Comparison of ENCODE assay signal across 9 cellular contexts in the genomic region with DNA sequence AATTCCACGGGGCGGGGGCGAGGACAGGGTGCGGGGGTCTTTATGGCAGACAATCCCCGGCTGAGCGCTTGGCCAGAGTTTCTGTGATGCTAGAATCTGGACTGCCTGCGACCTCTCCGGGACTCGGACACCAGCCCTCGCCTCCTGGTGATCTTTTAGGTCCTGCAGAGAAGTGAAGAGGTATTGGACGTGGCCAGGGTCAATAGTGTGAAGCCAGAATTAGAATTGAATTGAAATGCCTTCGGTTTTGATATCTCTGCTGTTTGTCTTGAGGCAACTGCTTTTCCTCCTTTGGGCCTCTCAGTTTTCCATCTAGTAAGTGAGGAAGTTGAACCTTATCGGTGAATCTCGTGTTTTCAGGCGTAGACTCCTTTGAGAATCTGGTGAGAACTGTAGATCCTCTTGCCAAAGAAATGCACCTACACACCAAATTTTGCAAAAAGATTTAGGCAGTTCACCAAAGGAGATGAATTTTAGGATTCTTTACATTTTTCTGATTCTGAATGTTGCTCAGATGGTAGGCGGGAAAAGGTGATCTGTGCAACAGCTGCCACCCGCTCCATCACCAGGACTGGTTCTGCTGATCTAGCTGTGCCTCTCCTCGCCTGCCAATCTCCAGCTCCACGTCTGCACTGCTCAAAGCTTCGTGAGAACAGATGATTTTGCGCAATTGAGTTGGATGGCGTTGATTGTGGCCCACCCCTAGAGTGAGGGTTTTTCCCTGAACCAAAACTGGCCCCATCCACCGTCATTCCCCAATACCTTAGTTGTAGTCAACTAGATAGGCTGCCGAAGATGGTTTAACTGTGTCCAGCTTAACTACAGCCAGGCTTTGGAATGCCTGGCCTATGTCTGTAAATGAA. TPM values are rescaled to one million over a fixed set of nuclear protein-coding genes. Genes with fewer than 3 reads are reported as not detected.
DNase-seq lines count a peak whose midpoint lies in the region; ATAC-seq, FAIRE-seq and TF ChIP-seq lines count a peak whose summit lies in the region.
"Had no signal": no experiment of that assay in that cellular context is flagged by ENCODE, and none has a peak within 500 bp of the region (broad histone marks: within the 10 kb centered on the region; RNA-seq: fewer than 3 reads in every experiment).

No MANE protein-coding gene starts in this region.

- peaks cover 59% of the 10 kb centered on the region for H3K79me2 ChIP-seq in GM23248 (ENCODE audit: insufficient read depth)
- H3K79me2 ChIP-seq in H1 (ENCODE audit: control insufficient read depth in 1 of 2, insufficient read depth in 2 of 2, low read length in 2 of 2) = peaks cover 11 to 44% of the 10 kb centered on the region in 2 experiments

- peak overlapping the region; percentile 93 for H3K27ac ChIP-seq in CD8-positive, alpha-beta T cell (ENCODE audit: low read depth, low read length)
- H3K27ac ChIP-seq in GM23248 = peak overlapping the region; percentile 92
- peak overlapping the region; percentile 60 for H3K27ac ChIP-seq in SJSA1
- H3K27ac ChIP-seq in H1 (ENCODE audit: low read depth, low read length) = peak overlapping the region; percentile 79

- TF ChIP-seq POLR2A in H1 (IDR thresholded peaks at IDR 0.05; ENCODE audit: control extremely low read depth in 1 of 2, low read depth in 2 of 2, low read length in 2 of 2) = no peak

- no peaks in the 10 kb centered on the region for H3K9me3 Mint-ChIP-seq in CD8-positive, alpha-beta T cell
- H3K9me3 Mint-ChIP-seq in naive thymus-derived CD8-positive, alpha-beta T cell = no peaks in the 10 kb centered on the region

- H4K5ac ChIP-seq in H1 (ENCODE audit: insufficient read length, low read depth, low read length) = no peak overlapping the region

- no peak for TF ChIP-seq EP300 in H1 (IDR thresholded peaks at IDR 0.05; ENCODE audit: borderline replicate concordance in 1 of 2, low read depth in 2 of 2, low read length in 2 of 2)

- H2BK120ac ChIP-seq in H1 (replicated peaks; ENCODE audit: low read depth, low read length) = no peak overlapping the region

- H3K9ac ChIP-seq in GM23248 = peak overlapping the region; percentile 94
- H3K9ac ChIP-seq in H1 (replicated peaks in 1 of 4; ENCODE audit: extremely low read depth in 1 of 4, low read depth in 3 of 4, low read length in 3 of 4) = peak overlapping the region; percentile 64 to 85 (median 68)

- no peak overlapping the region for H3K4ac ChIP-seq in H1 (replicated peaks; ENCODE audit: insufficient read length, low read depth, low read length)

- H3K79me1 ChIP-seq in H1 (ENCODE audit: low read depth, low read length) = peaks cover 5% of the 10 kb centered on the region

- no peak overlapping the region for H2AK5ac ChIP-seq in H1 (ENCODE audit: low read depth, low read length)

- peaks cover 74% of the 10 kb centered on the region for H3K4me1 Mint-ChIP-seq in CD8-positive, alpha-beta T cell (ENCODE audit: low read depth)
- H3K4me1 Mint-ChIP-seq in naive thymus-derived CD8-positive, alpha-beta T cell = peaks cover 42 to 78% (median 71%) of the 10 kb centered on the region in 4 donors

- H4K8ac ChIP-seq in H1 (ENCODE audit: extremely low read depth, insufficient read depth, low read length) = peak overlapping the region; percentile 93

- H2AFZ ChIP-seq in GM23248 = peak overlapping the region; percentile 77
- H2AFZ ChIP-seq in H1 (ENCODE audit: low read length) = peak overlapping the region; percentile 1; the same call in 1 of the 2 replicates

- 1% methylated on average over 24 of the region's 24 CpGs for WGBS in GM23248 (ENCODE audit: low coverage in 1 of 2, low lambda C conversion rate in 2 of 2, missing lambda C conversion rate in 2 of 2), 2 experiments
- WGBS in H1 (ENCODE audit: extremely low coverage in 1 of 2, insufficient coverage in 1 of 2, insufficient read length in 1 of 2, insufficient replicate concordance in 2 of 2, low coverage in 1 of 2, low lambda C conversion rate in 2 of 2, missing lambda C conversion rate in 1 of 2), 2 experiments = 20% methylated on average over 24 of the region's 24 CpGs; no CpG with 5 or more reads in 1 of the 2 experiments

- H3K4me3 Mint-ChIP-seq in CD8-positive, alpha-beta T cell = peak overlapping the region; percentile 96
- peak overlapping the region; percentile 92 to 99 (median 96) for H3K4me3 Mint-ChIP-seq in naive thymus-derived CD8-positive, alpha-beta T cell

- POLR2A ChIA-PET in CD8-positive, alpha-beta T cell (lab: Charles Lee) = interaction anchor here (4.2 kb wide), 1 partner anchor 100 kb away, joined by 32 read pairs; the partner anchor contains the start of gene FITM2
- POLR2A ChIA-PET in H1 (lab: Charles Lee; ENCODE audit: partially characterized antibody) = interaction anchor here (0.6 to 1.2 kb wide), 2 partner anchors 10 to 13 kb away, joined by 3 read pairs; no protein-coding TSS in a partner anchor
- POLR2A ChIA-PET in naive thymus-derived CD8-positive, alpha-beta T cell (lab: Charles Lee) = interaction anchor here (1.5 to 9.9 kb wide), 3 partner anchors 100 to 400 kb away, joined by 4 to 145 read pairs (median 7); partner anchors contain the start of gene FITM2

- H3F3A ChIP-seq in GM23248 (ENCODE audit: insufficient read depth) = peaks cover 36% of the 10 kb centered on the region

- no peak overlapping the region; the same call in 1 of the 2 replicates for H2BK12ac ChIP-seq in H1 (ENCODE audit: low read depth, low read length)

- H3K4me1 ChIP-seq in CD8-positive, alpha-beta T cell (ENCODE audit: insufficient read depth, low read length) = peaks cover 43% of the 10 kb centered on the region
- H3K4me1 ChIP-seq in GM23248 (ENCODE audit: insufficient read depth) = peaks cover 33% of the 10 kb centered on the region
- H3K4me1 ChIP-seq in SJSA1 (replicated peaks) = peaks cover 31% of the 10 kb centered on the region
- peaks cover 1 to 6% (median 5%) of the 10 kb centered on the region in 4 experiments for H3K4me1 ChIP-seq in H1 (replicated peaks in 1 of 4; ENCODE audit: control insufficient read depth in 3 of 4, insufficient read depth in 4 of 4, low read length in 3 of 4)

- H3K9me2 ChIP-seq in GM23248 (ENCODE audit: insufficient read depth) = no peaks in the 10 kb centered on the region

- no peak for TF ChIP-seq CTCF in CD8-positive, alpha-beta T cell (IDR thresholded peaks at IDR 0.05)
- no peak for TF ChIP-seq CTCF in H1 (IDR thresholded peaks at IDR 0.05; ENCODE audit: control extremely low read depth in 1 of 3, insufficient read depth in 1 of 3, low read depth in 1 of 3, low read length in 3 of 3)

- H4K20me1 ChIP-seq in GM23248 (ENCODE audit: insufficient read depth) (no peaks in the 10 kb centered on the region), H1 (replicated peaks in 1 of 2; ENCODE audit: control insufficient read depth in 1 of 2, insufficient read depth in 2 of 2, low read length in 2 of 2) (peaks cover 4 to 6% of the 10 kb centered on the region in 2 experiments)

- no peak for FAIRE-seq in H1 (lab: Jason Lieb, UNC)

- H3K27ac Mint-ChIP-seq in CD8-positive, alpha-beta T cell = peak overlapping the region; percentile 99
- H3K27ac Mint-ChIP-seq in naive thymus-derived CD8-positive, alpha-beta T cell = peak overlapping the region; percentile 97 to 100 (median 99)

- peaks cover 35% of the 10 kb centered on the region for H3K36me3 Mint-ChIP-seq in CD8-positive, alpha-beta T cell
- H3K36me3 Mint-ChIP-seq in naive thymus-derived CD8-positive, alpha-beta T cell = peaks cover 3 to 24% (median 6%) of the 10 kb centered on the region in 3 donors

- H3K56ac ChIP-seq in H1 (replicated peaks; ENCODE audit: insufficient read length, low read depth, low read length) = no peak overlapping the region

- no peak for TF ChIP-seq RAD21 in H1 (IDR thresholded peaks at IDR 0.05 in 1 of 2, conservative IDR thresholded peaks at IDR 0.05 in 1 of 2; ENCODE audit: low read depth in 2 of 2, low read length in 2 of 2)

- no peak overlapping the region for H4K91ac ChIP-seq in H1 (replicated peaks; ENCODE audit: insufficient read length, low read length)

- DNase-seq in CD8-positive, alpha-beta T cell = no peak
- DNase-seq in GM23248 = peak; percentile 80
- no peak for DNase-seq in SJSA1 (ENCODE audit: low read depth in 1 of 2, low spot score in 2 of 2)
- DNase-seq in H1 (ENCODE audit: low read depth in 1 of 2, low spot score in 2 of 2) = no peak
- DNase-seq in naive thymus-derived CD8-positive, alpha-beta T cell = peak in 4 of 10 donors; percentile 30 to 34 (median 32)
- no peak for DNase-seq in cerebellar nuclear complex (lab: John Stamatoyannopoulos, UW)
- DNase-seq in NCI-H524 treated with DMSO at 0.1 percent for 48 hours (lab: John Stamatoyannopoulos, UW) = no peak
- DNase-seq in NK-92 treated with Interleukin-12 subunit alpha and Interleukin-12 subunit beta, amount 100 ng/mL, for 24 hours (lab: John Stamatoyannopoulos, UW) = no peak

- 0 out of 2 replicates have a peak overlapping the region, but pooled peaks have one; percentile 22 for H2BK15ac ChIP-seq in H1 (ENCODE audit: low read length)

- no peaks in the 10 kb centered on the region for H3K27me3 Mint-ChIP-seq in CD8-positive, alpha-beta T cell (ENCODE audit: low read depth)
- peaks cover 0 to 2% (median 0%) of the 10 kb centered on the region in 5 donors for H3K27me3 Mint-ChIP-seq in naive thymus-derived CD8-positive, alpha-beta T cell

- no peak overlapping the region for H3K14ac ChIP-seq in H1 (ENCODE audit: insufficient read length)

- peak overlapping the region; percentile 80 for H2BK5ac ChIP-seq in H1 (ENCODE audit: low read depth, low read length)

- H3K4me2 ChIP-seq in GM23248 (ENCODE audit: unreplicated experiment) (peak overlapping the region; percentile 80), H1 (ENCODE audit: insufficient read depth in 1 of 2, low read depth in 2 of 2, low read length in 2 of 2) (peak overlapping the region; percentile 88 to 95)

- CTCF ChIA-PET in CD8-positive, alpha-beta T cell (lab: Charles Lee) = interaction anchor here (1.1 to 14.9 kb wide), 6 partner anchors 21 to 656 kb away, joined by 3 to 596 read pairs (median 8); partner anchors contain the start of gene FITM2
- CTCF ChIA-PET in H1 (lab: Charles Lee; ENCODE audit: partially characterized antibody) = interaction anchor here (0.8 to 11.2 kb wide), 8 partner anchors 9 to 178 kb away, joined by 3 to 153 read pairs (median 5); partner anchors contain the start of gene FITM2

- H2BK20ac ChIP-seq in H1 (ENCODE audit: low read length) = no peak overlapping the region

- H3K4me3 ChIP-seq in CD8-positive, alpha-beta T cell (ENCODE audit: low read depth, low read length) = peak overlapping the region; percentile 74
- H3K4me3 ChIP-seq in GM23248 = peak overlapping the region; percentile 97
- H3K4me3 ChIP-seq in SJSA1 = peak overlapping the region; percentile 89
- peak overlapping the region; percentile 87 to 99 (median 97) for H3K4me3 ChIP-seq in H1 (ENCODE audit: extremely low read depth in 1 of 4, insufficient read depth in 2 of 4, low read depth in 3 of 4, low read length in 4 of 4)

- in situ Hi-C loops in GM23248 (cut with MboI) = loop anchor here (25.0 kb wide), 1 partner anchor 401 kb away; no protein-coding TSS in a partner anchor

- H3K36me3 ChIP-seq in CD8-positive, alpha-beta T cell (ENCODE audit: insufficient read depth, low read length) = no peaks in the 10 kb centered on the region
- H3K36me3 ChIP-seq in GM23248 (ENCODE audit: low read depth) (peaks cover 2% of the 10 kb centered on the region; the same call in 1 of the 2 replicates), SJSA1 (peaks cover 14% of the 10 kb centered on the region), H1 (ENCODE audit: control insufficient read depth in 2 of 4, insufficient read depth in 4 of 4, low read length in 3 of 4) (no peaks in the 10 kb centered on the region; a peak in 1 of 8 replicates)

- H3K23me2 ChIP-seq in H1 (ENCODE audit: low read depth, low read length) = peaks cover 8% of the 10 kb centered on the region

- intact Hi-C loops in CD8-positive, alpha-beta T cell (cut with DNase I, micrococcal nuclease) = loop anchor here (1.0 to 10.0 kb wide), 12 partner anchors 100 to 1763 kb away; partner anchors contain the start of genes SERINC3 (in 2 of the 2), TTPAL (in 2 of the 2), ADA (in 1 of the 2) and FITM2 (in 1 of the 2)

- no peaks in the 10 kb centered on the region for H3K27me3 ChIP-seq in CD8-positive, alpha-beta T cell (ENCODE audit: insufficient read depth, low read length)
- H3K27me3 ChIP-seq in GM23248 (replicated peaks; ENCODE audit: insufficient read depth) = no peaks in the 10 kb centered on the region
- H3K27me3 ChIP-seq in SJSA1 (replicated peaks) = no peaks in the 10 kb centered on the region
- H3K27me3 ChIP-seq in H1 (replicated peaks in 1 of 4; ENCODE audit: control insufficient read depth in 3 of 4, extremely low read depth in 1 of 4, insufficient read depth in 3 of 4, low read length in 3 of 4) = no peaks in the 10 kb centered on the region

- ATAC-seq in CD8-positive, alpha-beta T cell = no peak
- ATAC-seq in naive thymus-derived CD8-positive, alpha-beta T cell = no peak

- no peak overlapping the region; the same call in 1 of the 2 replicates for H3K18ac ChIP-seq in H1 (ENCODE audit: extremely low read depth, low read length)

- no peaks in the 10 kb centered on the region for H3K9me3 ChIP-seq in CD8-positive, alpha-beta T cell (ENCODE audit: low read length)
- H3K9me3 ChIP-seq in GM23248 (ENCODE audit: low read depth) (no peaks in the 10 kb centered on the region), SJSA1 (replicated peaks) (no peaks in the 10 kb centered on the region), H1 (ENCODE audit: insufficient read depth in 2 of 2, low read depth in 1 of 2, low read length in 1 of 2) (no peaks in the 10 kb centered on the region)

- no peak overlapping the region for H3K23ac ChIP-seq in H1 (ENCODE audit: insufficient read length)

RNA-seq across cellular contexts. Expression of gene OSER1, which starts 0.8 kb away (rescaled TPM):
- total RNA-seq in CD8-positive, alpha-beta T cell = 100 to 1,000 TPM; 201 to 204 TPM
- total RNA-seq in GM23248 (2014; rRNA removed; shearing (Covaris generic)) = 29.5 and 36.2 TPM in 2 replicates
- polyA plus RNA-seq in GM23248 (2016; fragmentation: Nextera tagmentation; extraction: Ambion mirVana) (43.8 and 45.1 TPM in 2 replicates), H1 (2011; rRNA removed) (13.9 and 24.5 TPM in 2 replicates)
- 33.8 and 58.7 TPM in 2 replicates for total RNA-seq in SJSA1 (2014; rRNA removed; shearing (Covaris generic))
- 31.6 and 31.8 TPM in 2 replicates for total RNA-seq in H1 (2021; fragmentation: NEBNext Ultra II Directional; extraction: Animal tissue kit (Norgen Biotek cat#: 25700))
- 24.7 TPM for polyA plus RNA-seq in H1 (2011; cell fraction: cytosol; rRNA removed)
- 18.7 TPM for polyA plus RNA-seq in H1 (2011; cell fraction: nucleus; rRNA removed)
- 25.9 to 30.5 TPM (median 28.5 TPM) in 4 replicates for polyA plus RNA-seq in H1 (2012, experiment 1 of 2)
- polyA plus RNA-seq in H1 (2012, experiment 2 of 2) = 12.5 TPM
- 19.9 TPM for polyA plus RNA-seq in H1 (2013, experiment 1 of 2)
- polyA plus RNA-seq in H1 (2013, experiment 2 of 2) = 18.5 TPM
- polyA minus RNA-seq in H1 (2011; rRNA and poly(A)+ RNA removed) = 45.8 and 49.1 TPM in 2 replicates
- polyA minus RNA-seq in H1 (2011; cell fraction: cytosol; rRNA and poly(A)+ RNA removed) = 18.6 TPM
- polyA minus RNA-seq in H1 (2011; cell fraction: nucleus; rRNA and poly(A)+ RNA removed) = 16.0 TPM
- total RNA-seq in naive thymus-derived CD8-positive, alpha-beta T cell = 10 to 100 TPM; 46.4 to 47.3 TPM
- polyA plus RNA-seq in naive thymus-derived CD8-positive, alpha-beta T cell = 10 to 100 TPM; 27.7 to 38.8 (median 37.7) TPM

RNA-seq across cellular contexts. Expression of gene JPH2, which starts 24.4 kb away (rescaled TPM):
- not detected for total RNA-seq in CD8-positive, alpha-beta T cell
- total RNA-seq in GM23248 (2014; rRNA removed; shearing (Covaris generic)) = 7.8 and 9.7 TPM in 2 replicates
- polyA plus RNA-seq in GM23248 (2016; fragmentation: Nextera tagmentation; extraction: Ambion mirVana) (1.6 and 1.8 TPM in 2 replicates), H1 (2011; rRNA removed) (0.59 and 0.83 TPM in 2 replicates)
- total RNA-seq in SJSA1 (2014; rRNA removed; shearing (Covaris generic)) = 19.1 and 21.7 TPM in 2 replicates
- total RNA-seq in H1 (2021; fragmentation: NEBNext Ultra II Directional; extraction: Animal tissue kit (Norgen Biotek cat#: 25700)) = 1.3 and 1.5 TPM in 2 replicates
- polyA plus RNA-seq in H1 (2011; cell fraction: cytosol; rRNA removed) = 0.85 TPM
- 1.3 TPM for polyA plus RNA-seq in H1 (2011; cell fraction: nucleus; rRNA removed)
- 0.54 to 1.0 TPM (median 0.76 TPM) in 4 replicates for polyA plus RNA-seq in H1 (2012, experiment 1 of 2)
- polyA plus RNA-seq in H1 (2012, experiment 2 of 2) = 0.39 TPM
- polyA plus RNA-seq in H1 (2013, experiment 1 of 2) = 0.43 TPM
- polyA plus RNA-seq in H1 (2013, experiment 2 of 2) = 0.39 TPM
- polyA minus RNA-seq in H1 (2011; rRNA and poly(A)+ RNA removed) = 0.83 and 0.91 TPM in 2 replicates
- 1.0 TPM for polyA minus RNA-seq in H1 (2011; cell fraction: cytosol; rRNA and poly(A)+ RNA removed)
- 1.6 TPM for polyA minus RNA-seq in H1 (2011; cell fraction: nucleus; rRNA and poly(A)+ RNA removed)
- not detected for total RNA-seq in naive thymus-derived CD8-positive, alpha-beta T cell
- not detected for polyA plus RNA-seq in naive thymus-derived CD8-positive, alpha-beta T cell
- total RNA-seq: activated CD8-positive, alpha-beta memory T cell treated with anti-CD3 and anti-CD28 coated beads for 36 hours had no signal

RNA-seq across cellular contexts. Expression of gene GDAP1L1, which starts 35.7 kb away (rescaled TPM):
- total RNA-seq in CD8-positive, alpha-beta T cell = not detected
- total RNA-seq in GM23248 (2014; rRNA removed; shearing (Covaris generic)) = not detected in 2 replicates
- not detected in 2 replicates for polyA plus RNA-seq in GM23248 (2016; fragmentation: Nextera tagmentation; extraction: Ambion mirVana)
- not detected in 2 replicates for total RNA-seq in SJSA1 (2014; rRNA removed; shearing (Covaris generic))
- total RNA-seq in H1 (2021; fragmentation: NEBNext Ultra II Directional; extraction: Animal tissue kit (Norgen Biotek cat#: 25700)) = 8.5 and 9.8 TPM in 2 replicates
- polyA plus RNA-seq in H1 (2011; rRNA removed) = 63.1 and 73.0 TPM in 2 replicates
- 35.7 TPM for polyA plus RNA-seq in H1 (2011; cell fraction: cytosol; rRNA removed)
- polyA plus RNA-seq in H1 (2011; cell fraction: nucleus; rRNA removed) = 31.2 TPM
- polyA plus RNA-seq in H1 (2012, experiment 1 of 2) = 10.6 to 23.5 TPM (median 20.3 TPM) in 4 replicates
- 11.6 TPM for polyA plus RNA-seq in H1 (2012, experiment 2 of 2)
- 5.8 TPM for polyA plus RNA-seq in H1 (2013, experiment 1 of 2)
- polyA plus RNA-seq in H1 (2013, experiment 2 of 2) = 5.9 TPM
- 9.1 and 13.0 TPM in 2 replicates for polyA minus RNA-seq in H1 (2011; rRNA and poly(A)+ RNA removed)
- polyA minus RNA-seq in H1 (2011; cell fraction: cytosol; rRNA and poly(A)+ RNA removed) = 8.4 TPM
- polyA minus RNA-seq in H1 (2011; cell fraction: nucleus; rRNA and poly(A)+ RNA removed) = 8.1 TPM
- not detected for total RNA-seq in naive thymus-derived CD8-positive, alpha-beta T cell
- polyA plus RNA-seq in naive thymus-derived CD8-positive, alpha-beta T cell = not detected
- total RNA-seq: activated CD8-positive, alpha-beta memory T cell treated with anti-CD3 and anti-CD28 coated beads for 36 hours had no signal
